Comparison of ENCODE assay signal across 8 cellular contexts in the genomic region with DNA sequence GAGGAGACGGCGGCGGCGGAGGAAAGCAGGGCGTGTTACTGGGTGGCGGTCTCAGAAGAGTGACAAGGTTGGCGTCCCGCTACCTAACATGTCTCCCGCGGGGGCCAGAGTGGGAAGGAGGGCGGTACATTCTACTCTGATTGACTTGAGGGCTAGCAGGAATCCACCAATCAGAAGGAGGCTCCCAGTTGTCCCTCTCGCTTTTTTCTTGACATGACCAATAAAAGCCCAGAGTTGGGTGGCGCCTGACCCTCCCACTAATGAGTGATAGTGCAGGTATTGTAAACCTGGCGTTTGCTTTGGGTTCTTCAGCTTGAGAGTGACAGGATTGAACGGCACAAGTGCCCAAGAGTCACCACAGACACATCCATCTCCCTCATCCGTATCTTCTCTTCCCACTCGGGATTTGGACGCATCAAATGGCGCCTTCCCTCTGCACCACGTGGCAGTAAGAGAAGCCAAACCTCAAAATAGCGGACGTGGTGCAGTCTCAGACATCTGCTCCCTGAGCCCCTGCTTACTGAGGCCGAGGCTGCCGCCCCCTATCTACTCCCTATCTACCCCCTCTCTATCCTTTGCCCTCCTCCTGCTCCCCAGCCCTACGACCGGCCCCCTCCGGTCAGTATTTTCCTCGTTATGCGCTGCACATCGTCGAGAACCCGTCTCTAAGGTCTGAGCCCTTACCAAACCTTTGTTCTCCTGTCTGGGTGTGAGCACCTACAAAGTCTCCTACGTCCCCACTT.
DNase-seq lines count a peak whose midpoint lies in the region; ATAC-seq and TF ChIP-seq lines count a peak whose summit lies in the region.

No MANE protein-coding gene starts in this region.

- H3K4me1 ChIP-seq in BLaER1 = peaks cover 15% of the 10 kb centered on the region

- H3K27ac ChIP-seq in BLaER1 (peak overlapping the region; percentile 16; the same call in 1 of the 2 replicates), coronary artery (peak overlapping the region; percentile 85 to 90)

- H3K4me3 ChIP-seq in BLaER1 (peak overlapping the region; percentile 83), coronary artery (peak overlapping the region; percentile 76)

- peak; percentile 82 for DNase-seq in GM19240 (ENCODE audit: insufficient read length, low spot score)
- peak; percentile 95 to 98 for DNase-seq in NCI-H524 (lab: John Stamatoyannopoulos, UW)
- DNase-seq in activated CD4-positive, alpha-beta T cell treated with anti-CD3 and anti-CD28 coated beads for 48 hours = peak; percentile 93
- peak; percentile 91 for DNase-seq in coronary artery (ENCODE audit: low spot score)
- peak; percentile 99 for DNase-seq in left kidney (ENCODE audit: low read depth, low spot score)
- DNase-seq in stimulated activated CD4-positive, alpha-beta T cell treated with anti-CD3 and anti-CD28 coated beads, Interleukin-2, amount 100 ng/mL, for 24 hours = peak; percentile 82 to 89

- TF ChIP-seq CTCF in coronary artery (IDR thresholded peaks at IDR 0.05) = no peak

- no peaks in the 10 kb centered on the region for H3K36me3 ChIP-seq in BLaER1

- H3K9ac ChIP-seq in BLaER1 = peak overlapping the region; percentile 75

- peak; percentile 87 for ATAC-seq in HG03457 (IDR thresholded peaks at IDR 0.05; ENCODE audit: unreplicated experiment)

- no peaks in the 10 kb centered on the region for H4K20me1 ChIP-seq in BLaER1

- no peaks in the 10 kb centered on the region for H3K9me3 ChIP-seq in BLaER1

- peak overlapping the region; percentile 92 for H3K4me2 ChIP-seq in BLaER1

- H3K27me3 ChIP-seq in BLaER1 = no peaks in the 10 kb centered on the region

Comparison
In these comparisons a context has a peak if more than half of its experiments do, and no peak if none do; other contexts are left out.
1. Peak in every context shown above with its lines: DNase-seq, ATAC-seq, H3K4me3 ChIP-seq and H3K27ac ChIP-seq.